In genomic region chr15:70096975-70097336, GRCh38 we compare ENCODE assay signal across 8 cellular contexts. TPM values are rescaled to one million over a fixed set of nuclear protein-coding genes. Genes with fewer than 3 reads are reported as not detected.
DNase-seq lines count a peak whose midpoint lies in the region; ATAC-seq, FAIRE-seq and TF ChIP-seq lines count a peak whose summit lies in the region.

No MANE protein-coding gene starts in this region.

- TF ChIP-seq CTCF in OCI-LY1 (IDR thresholded peaks at IDR 0.05; ENCODE audit: low read length) = no peak
- no peak for TF ChIP-seq CTCF in H1 (IDR thresholded peaks at IDR 0.05; ENCODE audit: control extremely low read depth in 1 of 3, insufficient read depth in 1 of 3, low read depth in 1 of 3, low read length in 3 of 3)
- TF ChIP-seq CTCF in osteoblast (IDR thresholded peaks at IDR 0.05; ENCODE audit: extremely low read depth, low read depth, low read length) = no peak

- H3K79me1 ChIP-seq in H1 (ENCODE audit: low read depth, low read length) = peaks cover 6% of the 10 kb centered on the region; the same call in 1 of the 2 replicates

- 0 out of 2 replicates have a peak, but pooled peaks cover 5% of the 10 kb centered on the region for H3F3A ChIP-seq in OCI-LY1 (ENCODE audit: insufficient read depth, low read length)

- H2BK5ac ChIP-seq in H1 (ENCODE audit: low read depth, low read length) = no peak overlapping the region

- no peaks in the 10 kb centered on the region for H3K9me2 ChIP-seq in OCI-LY1 (ENCODE audit: low read depth, low read length)

- H3K14ac ChIP-seq in H1 (ENCODE audit: insufficient read length) = no peak overlapping the region

- H3K4me3 ChIP-seq in CD8-positive, alpha-beta memory T cell (ENCODE audit: low read length) = peak overlapping the region; percentile 86
- H3K4me3 ChIP-seq in OCI-LY1 (ENCODE audit: low read depth, low read length, poor library complexity, severe bottlenecking) (peak overlapping the region; percentile 87), H1 (ENCODE audit: extremely low read depth in 1 of 4, insufficient read depth in 2 of 4, low read depth in 3 of 4, low read length in 4 of 4) (peak overlapping the region; percentile 87 to 99 (median 96)), osteoblast (ENCODE audit: insufficient read depth, low read length) (peak overlapping the region; percentile 97)

- H2BK12ac ChIP-seq in H1 (ENCODE audit: low read depth, low read length) = 0 out of 2 replicates have a peak overlapping the region, but pooled peaks have one; percentile 17

- peak overlapping the region in 3 of 8 donors; percentile 97 to 100 (median 99) for H3K27ac Mint-ChIP-seq in CD8-positive, alpha-beta memory T cell

- H3K56ac ChIP-seq in H1 (replicated peaks; ENCODE audit: insufficient read length, low read depth, low read length) = peak overlapping the region; percentile 5

- no peak overlapping the region for H2BK20ac ChIP-seq in H1 (ENCODE audit: low read length)

- no peak overlapping the region for H4K5ac ChIP-seq in H1 (ENCODE audit: insufficient read length, low read depth, low read length)

- H3K23ac ChIP-seq in H1 (ENCODE audit: insufficient read length) = no peak overlapping the region

- peaks cover 68% of the 10 kb centered on the region for H3K4me1 ChIP-seq in CD8-positive, alpha-beta memory T cell (ENCODE audit: insufficient read depth, low read length)
- peaks cover 63% of the 10 kb centered on the region for H3K4me1 ChIP-seq in OCI-LY1 (ENCODE audit: insufficient read depth, low read length, severe bottlenecking)
- H3K4me1 ChIP-seq in H1 (replicated peaks in 1 of 4; ENCODE audit: control insufficient read depth in 3 of 4, insufficient read depth in 4 of 4, low read length in 3 of 4) = peaks cover 12 to 31% (median 23%) of the 10 kb centered on the region in 4 experiments
- H3K4me1 ChIP-seq in osteoblast (ENCODE audit: insufficient read depth, low read length) = peaks cover 62% of the 10 kb centered on the region

- no peak overlapping the region for H4K91ac ChIP-seq in H1 (replicated peaks; ENCODE audit: insufficient read length, low read length)

- H3K27ac ChIP-seq in CD8-positive, alpha-beta memory T cell (ENCODE audit: low read depth, low read length) = peak overlapping the region; percentile 85
- H3K27ac ChIP-seq in OCI-LY1 (ENCODE audit: low read depth, low read length, poor library complexity, severe bottlenecking) = peak overlapping the region; percentile 75
- peak overlapping the region; percentile 65 for H3K27ac ChIP-seq in H1 (ENCODE audit: low read depth, low read length)
- H3K27ac ChIP-seq in osteoblast (ENCODE audit: low read depth, low read length) = peak overlapping the region; percentile 91

- peak overlapping the region; percentile 92 for H4K8ac ChIP-seq in H1 (ENCODE audit: extremely low read depth, insufficient read depth, low read length)

- no peak for ATAC-seq in GM19328 (IDR thresholded peaks at IDR 0.05; ENCODE audit: unreplicated experiment)
- ATAC-seq in HG03159 (IDR thresholded peaks at IDR 0.05; ENCODE audit: unreplicated experiment) = no peak
- no peak for ATAC-seq in HG03521 (IDR thresholded peaks at IDR 0.05; ENCODE audit: unreplicated experiment)

- no peaks in the 10 kb centered on the region for H3K36me3 ChIP-seq in CD8-positive, alpha-beta memory T cell (ENCODE audit: insufficient read depth, low read length)
- H3K36me3 ChIP-seq in OCI-LY1 (ENCODE audit: insufficient read depth, low read length) (peaks cover 47% of the 10 kb centered on the region), H1 (ENCODE audit: control insufficient read depth in 2 of 4, insufficient read depth in 4 of 4, low read length in 3 of 4) (peaks cover 0 to 19% (median under 1%) of the 10 kb centered on the region in 4 experiments; a peak in 3 of 8 replicates), osteoblast (ENCODE audit: insufficient read depth, low read length) (peaks cover 19% of the 10 kb centered on the region)

- H3K4me2 ChIP-seq in OCI-LY1 (ENCODE audit: low read length) (peak overlapping the region; percentile 77), H1 (ENCODE audit: insufficient read depth in 1 of 2, low read depth in 2 of 2, low read length in 2 of 2) (peak overlapping the region; percentile 86 to 99), osteoblast (ENCODE audit: insufficient read depth, low read length) (peak overlapping the region; percentile 86)

- H3K23me2 ChIP-seq in H1 (ENCODE audit: low read depth, low read length) = peaks cover 34% of the 10 kb centered on the region; the same call in 1 of the 2 replicates

- H3K4ac ChIP-seq in H1 (replicated peaks; ENCODE audit: insufficient read length, low read depth, low read length) = no peak overlapping the region

- H2AFZ ChIP-seq in OCI-LY1 (ENCODE audit: low read length) = no peak overlapping the region
- H2AFZ ChIP-seq in H1 (ENCODE audit: low read length) = no peak overlapping the region
- H2AFZ ChIP-seq in osteoblast (ENCODE audit: low read length) = no peak overlapping the region

- no peak for TF ChIP-seq RAD21 in H1 (IDR thresholded peaks at IDR 0.05 in 1 of 2, conservative IDR thresholded peaks at IDR 0.05 in 1 of 2; ENCODE audit: low read depth in 2 of 2, low read length in 2 of 2)

- CTCF ChIA-PET in CD8-positive, alpha-beta memory T cell (lab: Charles Lee) = interaction anchor here (1.0 to 1.6 kb wide), 9 partner anchors 23 to 618 kb away, joined by 3 to 6 read pairs (median 4); no protein-coding TSS in a partner anchor
- CTCF ChIA-PET in H1 (lab: Charles Lee; ENCODE audit: partially characterized antibody) = interaction anchor here (0.7 to 1.6 kb wide), 3 partner anchors 14 to 380 kb away, joined by 3 to 4 read pairs (median 4); no protein-coding TSS in a partner anchor

- H3K9me3 Mint-ChIP-seq in CD8-positive, alpha-beta memory T cell = peaks cover 0 to 3% (median 0%) of the 10 kb centered on the region in 5 donors

- H4K20me1 ChIP-seq in OCI-LY1 (ENCODE audit: insufficient read depth, low read length) (no peaks in the 10 kb centered on the region), H1 (replicated peaks in 1 of 2; ENCODE audit: control insufficient read depth in 1 of 2, insufficient read depth in 2 of 2, low read length in 2 of 2) (peaks cover 11 to 18% of the 10 kb centered on the region in 2 experiments), osteoblast (ENCODE audit: insufficient read depth, low read length) (peaks cover 37% of the 10 kb centered on the region)

- H3K79me2 ChIP-seq in OCI-LY1 (ENCODE audit: insufficient read depth, low read length) (peaks cover 53% of the 10 kb centered on the region), H1 (ENCODE audit: control insufficient read depth in 1 of 2, insufficient read depth in 2 of 2, low read length in 2 of 2) (peaks cover 4 to 38% of the 10 kb centered on the region in 2 experiments), osteoblast (ENCODE audit: insufficient read depth, low read length) (peaks cover 56% of the 10 kb centered on the region)

- H3K9me3 ChIP-seq in CD8-positive, alpha-beta memory T cell (ENCODE audit: low read length) = no peaks in the 10 kb centered on the region
- H3K9me3 ChIP-seq in OCI-LY1 (ENCODE audit: low read length) (no peaks in the 10 kb centered on the region), H1 (ENCODE audit: insufficient read depth in 2 of 2, low read depth in 1 of 2, low read length in 1 of 2) (no peaks in the 10 kb centered on the region), osteoblast (ENCODE audit: low read depth, low read length) (no peaks in the 10 kb centered on the region)

- DNase-seq in CD8-positive, alpha-beta memory T cell = no peak
- no peak for DNase-seq in H1 (ENCODE audit: low read depth in 1 of 2, low spot score in 2 of 2)
- peak; percentile 88 for DNase-seq in osteoblast (ENCODE audit: insufficient read length, low spot score, missing footprints)
- no peak for DNase-seq in effector CD8-positive, alpha-beta T cell (lab: John Stamatoyannopoulos, UW)

- peak overlapping the region; percentile 95 to 100 (median 98) for H3K4me3 Mint-ChIP-seq in CD8-positive, alpha-beta memory T cell

- no peak overlapping the region for H2BK15ac ChIP-seq in H1 (ENCODE audit: low read length)

- H3K27me3 Mint-ChIP-seq in CD8-positive, alpha-beta memory T cell = peaks cover 4 to 21% of the 10 kb centered on the region in 2 donors

- peaks cover 54 to 70% (median 60%) of the 10 kb centered on the region in 3 donors for H3K4me1 Mint-ChIP-seq in CD8-positive, alpha-beta memory T cell

- H2AK5ac ChIP-seq in H1 (ENCODE audit: low read depth, low read length) = no peak overlapping the region

- FAIRE-seq in H1 (lab: Jason Lieb, UNC) = no peak

- H3K18ac ChIP-seq in H1 (ENCODE audit: extremely low read depth, low read length) = peak overlapping the region; percentile 97

- no peak for TF ChIP-seq EP300 in H1 (IDR thresholded peaks at IDR 0.05; ENCODE audit: borderline replicate concordance in 1 of 2, low read depth in 2 of 2, low read length in 2 of 2)

- no peak overlapping the region for H2BK120ac ChIP-seq in H1 (replicated peaks; ENCODE audit: low read depth, low read length)

- TF ChIP-seq POLR2A in H1 (IDR thresholded peaks at IDR 0.05; ENCODE audit: control extremely low read depth in 1 of 2, low read depth in 2 of 2, low read length in 2 of 2) = no peak

- H3K9ac ChIP-seq in OCI-LY1 (ENCODE audit: low read length) (peak overlapping the region; percentile 94), H1 (replicated peaks in 1 of 4; ENCODE audit: extremely low read depth in 1 of 4, low read depth in 3 of 4, low read length in 3 of 4) (peak overlapping the region; percentile 73 to 97 (median 82))

- WGBS in H1 (ENCODE audit: extremely low coverage in 1 of 2, insufficient coverage in 1 of 2, insufficient read length in 1 of 2, insufficient replicate concordance in 2 of 2, low coverage in 1 of 2, low lambda C conversion rate in 2 of 2, missing lambda C conversion rate in 1 of 2), 2 experiments = 3% methylated on average over 21 of the region's 52 CpGs; no CpG with 5 or more reads in 1 of the 2 experiments

- H3K36me3 Mint-ChIP-seq in CD8-positive, alpha-beta memory T cell = peaks cover 0 to 46% (median 5%) of the 10 kb centered on the region in 3 donors

- POLR2A ChIA-PET in CD8-positive, alpha-beta memory T cell (lab: Charles Lee) = interaction anchor here (0.8 to 3.0 kb wide), 16 partner anchors 15 to 644 kb away, joined by 3 to 14 read pairs (median 8); partner anchors contain the start of gene RPLP1
- POLR2A ChIA-PET in H1 (lab: Charles Lee; ENCODE audit: partially characterized antibody) = interaction anchor here (0.9 to 12.8 kb wide), 18 partner anchors 10 to 645 kb away, joined by 3 to 151 read pairs (median 6); no protein-coding TSS in a partner anchor

- H3K27me3 ChIP-seq in CD8-positive, alpha-beta memory T cell (ENCODE audit: insufficient read depth, low read length, poor library complexity, severe bottlenecking) = no peaks in the 10 kb centered on the region
- H3K27me3 ChIP-seq in OCI-LY1 (ENCODE audit: insufficient read depth, low read length) (no peaks in the 10 kb centered on the region), H1 (replicated peaks in 1 of 4; ENCODE audit: control insufficient read depth in 3 of 4, extremely low read depth in 1 of 4, insufficient read depth in 3 of 4, low read length in 3 of 4) (peaks cover 0 to 10% (median 7%) of the 10 kb centered on the region in 4 experiments; a peak in 5 of 7 replicates), osteoblast (ENCODE audit: insufficient read depth, low read length) (no peaks in the 10 kb centered on the region)

RNA-seq across cellular contexts. Expression of gene TLE3, which starts 0.8 kb away (rescaled TPM):
- total RNA-seq in CD8-positive, alpha-beta memory T cell = 10 to 100 TPM; 73.1 to 76.5 TPM
- 19.4 TPM for polyA plus RNA-seq in CD8-positive, alpha-beta memory T cell
- total RNA-seq in H1 (2021; fragmentation: NEBNext Ultra II Directional; extraction: Animal tissue kit (Norgen Biotek cat#: 25700)) = 61.2 and 67.5 TPM in 2 replicates
- polyA plus RNA-seq in H1 (2011; rRNA removed) = 25.1 and 50.3 TPM in 2 replicates
- 33.9 TPM for polyA plus RNA-seq in H1 (2011; cell fraction: cytosol; rRNA removed)
- 74.7 TPM for polyA plus RNA-seq in H1 (2011; cell fraction: nucleus; rRNA removed)
- 51.9 to 54.9 TPM (median 54.2 TPM) in 4 replicates for polyA plus RNA-seq in H1 (2012, experiment 1 of 2)
- polyA plus RNA-seq in H1 (2012, experiment 2 of 2) = 50.8 TPM
- 27.6 TPM for polyA plus RNA-seq in H1 (2013, experiment 1 of 2)
- polyA plus RNA-seq in H1 (2013, experiment 2 of 2) = 25.2 TPM
- polyA minus RNA-seq in H1 (2011; rRNA and poly(A)+ RNA removed) = 68.7 and 75.5 TPM in 2 replicates
- polyA minus RNA-seq in H1 (2011; cell fraction: cytosol; rRNA and poly(A)+ RNA removed) = 62.8 TPM
- polyA minus RNA-seq in H1 (2011; cell fraction: nucleus; rRNA and poly(A)+ RNA removed) = 101 TPM
- 21.5 and 29.7 TPM in 2 replicates for total RNA-seq in osteoblast
